Comparison of ENCODE assay signal across 15 cellular contexts in the genomic region with DNA sequence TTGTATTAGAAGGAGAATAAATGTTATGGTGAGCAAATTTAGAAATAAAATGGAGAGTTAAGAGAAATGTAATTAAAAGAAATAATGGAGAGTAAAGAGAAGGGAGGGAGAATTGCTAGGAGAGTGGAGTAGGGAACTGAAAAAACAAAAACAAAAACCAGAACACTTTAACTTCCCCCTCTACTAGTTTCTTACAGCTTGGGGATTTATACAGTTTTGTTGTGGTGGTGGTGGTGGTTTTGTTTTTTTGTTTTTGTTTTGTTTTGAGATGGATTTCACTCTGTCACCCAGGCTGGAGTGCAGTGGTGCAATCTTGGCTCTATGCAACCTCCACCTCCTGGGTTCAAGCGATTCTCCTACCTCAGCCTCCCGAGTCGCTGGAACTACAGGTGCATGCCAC.
A peak's percentile ranks its signal among the peaks of the same experiment; 100 is the strongest.
DNase-seq lines count a peak whose midpoint lies in the region; ATAC-seq and TF ChIP-seq lines count a peak whose summit lies in the region.
"Had no signal": no experiment of that assay in that cellular context is flagged by ENCODE, and none has a peak within 500 bp of the region (broad histone marks: within the 10 kb centered on the region; RNA-seq: fewer than 3 reads in every experiment).

No MANE protein-coding gene starts in this region.

- H3K4me3 ChIP-seq in heart right ventricle = no peak overlapping the region
- H3K4me3 ChIP-seq: right atrium auricular region, thoracic aorta had no signal

- no peak overlapping the region for H3K27ac ChIP-seq in heart right ventricle
- H3K27ac ChIP-seq: brain microvascular endothelial cell, right atrium auricular region, thoracic aorta had no signal

- TF ChIP-seq CTCF in heart right ventricle (IDR thresholded peaks at IDR 0.05) = no peak

- peaks cover 0 to 11% (median 0%) of the 10 kb centered on the region in 11 donors for H3K9me3 ChIP-seq in heart right ventricle
- H3K9me3 ChIP-seq: SK-N-SH, thoracic aorta had no signal

- H3K27me3 ChIP-seq in heart right ventricle = no peaks in the 10 kb centered on the region
- H3K27me3 ChIP-seq: brain microvascular endothelial cell, right atrium auricular region had no signal

- DNase-seq in NCI-H748 (lab: John Stamatoyannopoulos, UW; ENCODE audit: unreplicated experiment) (no peak), heart right ventricle (no peak), GOT3 (lab: John Stamatoyannopoulos, UW) (no peak)
- no peak for DNase-seq in activated CD4-positive, alpha-beta T cell treated with anti-CD3 and anti-CD28 coated beads, Interleukin-2, amount 50 U/mL, for 48 hours
- DNase-seq: activated CD4-positive, CD25-positive, alpha-beta regulatory T cell; brain microvascular endothelial cell; CD4-positive, CD25-positive, alpha-beta regulatory T cell; NCI-H524; SK-N-SH had no signal

- H3K4me1 ChIP-seq in heart right ventricle = peaks cover 0 to 4% (median 0%) of the 10 kb centered on the region in 9 donors
- H3K4me1 ChIP-seq: right atrium auricular region had no signal

- intact Hi-C loops in heart right ventricle (cut with DNase I) = loop anchor here in 1 of 10 donors (5.0 kb wide), 1 partner anchor 1567 kb away; no protein-coding TSS in a partner anchor

- no peaks in the 10 kb centered on the region for H3K36me3 ChIP-seq in heart right ventricle
- H3K36me3 ChIP-seq: brain microvascular endothelial cell, right atrium auricular region, thoracic aorta had no signal

- peak; percentile 96 for ATAC-seq in GM18520 (IDR thresholded peaks at IDR 0.05; ENCODE audit: unreplicated experiment)
- peak; percentile 92 for ATAC-seq in GM21381 (IDR thresholded peaks at IDR 0.05; ENCODE audit: unreplicated experiment)
- ATAC-seq in HG02970 (IDR thresholded peaks at IDR 0.05; ENCODE audit: low FRiP score, unreplicated experiment) = peak; percentile 56
- ATAC-seq in HG03565 (IDR thresholded peaks at IDR 0.05; ENCODE audit: unreplicated experiment) = peak; percentile 90
- no peak for ATAC-seq in heart right ventricle

- 97% methylated on average over 3 of the region's 3 CpGs for WGBS in heart right ventricle, 2 donors

Comparison
In these comparisons a context has a peak if more than half of its experiments do, and no peak if none do; other contexts are left out.
1. ATAC-seq: peak in GM18520 (single experiment), GM21381 (single experiment), HG02970 (single experiment) and HG03565 (single experiment); none in heart right ventricle (0 of 8).